ENCODE assay signal across 1 cellular context in the genomic region with DNA sequence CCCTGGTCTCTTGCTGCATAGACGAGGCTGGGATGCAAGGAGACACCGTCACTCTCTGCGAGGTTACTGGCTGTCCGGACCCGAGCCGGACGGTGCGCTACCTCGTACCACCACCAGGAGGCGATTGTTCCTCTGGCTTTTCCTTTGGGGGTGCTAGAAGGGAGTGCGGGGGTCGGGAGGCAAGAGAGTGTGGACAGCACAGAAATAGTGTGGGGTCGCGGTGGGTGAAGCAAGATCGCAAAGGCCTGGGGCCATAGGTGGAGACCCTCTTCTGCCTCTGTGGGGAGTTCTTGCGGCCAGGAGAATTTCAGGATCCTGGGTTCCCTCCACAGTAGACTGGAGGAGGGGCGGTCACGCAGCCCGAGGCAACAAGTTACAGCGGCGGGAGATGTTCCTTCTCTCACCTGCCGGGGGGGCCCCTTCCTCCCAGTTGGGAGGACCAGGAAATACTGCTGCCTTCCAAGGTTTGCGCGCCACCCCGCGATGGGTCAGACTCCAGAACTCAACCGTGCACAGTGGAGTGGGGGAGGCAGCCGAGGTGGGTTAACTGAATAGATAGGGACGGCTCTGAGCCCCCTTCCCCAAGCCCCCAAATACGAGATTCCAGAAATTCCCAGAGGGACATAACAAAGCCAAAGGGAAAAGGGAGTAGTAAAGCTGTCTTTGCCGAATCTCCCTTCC.
TF ChIP-seq lines count a peak whose summit lies in the region.

No MANE protein-coding gene starts in this region.

TF ChIP-seq in GM12878, 131 proteins besides CTCF, POLR2A, EP300 and RAD21:
- TF ChIP-seq POU2F2 (IDR thresholded peaks at IDR 0.05; ENCODE audit: borderline replicate concordance, low read depth, low read length) (peak; percentile 28; the same call in 1 of the 3 replicates), POLR2AphosphoS5 (IDR thresholded peaks at IDR 0.05; ENCODE audit: low read length) (peak; percentile 28; the same call in 1 of the 2 replicates), BACH1 (IDR thresholded peaks at IDR 0.05; ENCODE audit: borderline replicate concordance) (0 out of 2 replicates have a peak, but pooled peaks have one; percentile 38), CREB1 (IDR thresholded peaks at IDR 0.05; ENCODE audit: low read depth) (0 out of 2 replicates have a peak, but pooled peaks have one; percentile 2), EGR1 (IDR thresholded peaks at IDR 0.05; ENCODE audit: borderline replicate concordance in 1 of 2, low read depth in 2 of 2, low read length in 2 of 2) (peak in 1 of 2 experiments; percentile 7; a peak in 1 of 3 replicates), ASH2L (IDR thresholded peaks at IDR 0.05; ENCODE audit: borderline replicate concordance, low read depth) (no peak), NR2C1 (IDR thresholded peaks at IDR 0.05) (no peak), SMC3 (IDR thresholded peaks at IDR 0.05; ENCODE audit: borderline replicate concordance, low read length) (peak; percentile 54; the same call in 1 of the 2 replicates), PML (IDR thresholded peaks at IDR 0.05; ENCODE audit: low read length) (peak; percentile 24; the same call in 1 of the 2 replicates), YY1 (IDR thresholded peaks at IDR 0.05; ENCODE audit: low read depth, low read length) (peak; percentile 43; the same call in 1 of the 2 replicates), RUNX3 (IDR thresholded peaks at IDR 0.05; ENCODE audit: low read length) (0 out of 2 replicates have a peak, but pooled peaks have one; percentile 20), SMAD5 (IDR thresholded peaks at IDR 0.05; ENCODE audit: low read depth) (0 out of 2 replicates have a peak, but pooled peaks have one; percentile 40), IKZF2 (IDR thresholded peaks at IDR 0.05) (peak in 1 of 2 experiments; percentile 11; a peak in 1 of 4 replicates), HDGF (IDR thresholded peaks at IDR 0.05) (0 out of 2 replicates have a peak, but pooled peaks have one; percentile 50), SIX5 (IDR thresholded peaks at IDR 0.05; ENCODE audit: low read depth, low read length, severe bottlenecking) (no peak)
- TF ChIP-seq, protein P1, sequence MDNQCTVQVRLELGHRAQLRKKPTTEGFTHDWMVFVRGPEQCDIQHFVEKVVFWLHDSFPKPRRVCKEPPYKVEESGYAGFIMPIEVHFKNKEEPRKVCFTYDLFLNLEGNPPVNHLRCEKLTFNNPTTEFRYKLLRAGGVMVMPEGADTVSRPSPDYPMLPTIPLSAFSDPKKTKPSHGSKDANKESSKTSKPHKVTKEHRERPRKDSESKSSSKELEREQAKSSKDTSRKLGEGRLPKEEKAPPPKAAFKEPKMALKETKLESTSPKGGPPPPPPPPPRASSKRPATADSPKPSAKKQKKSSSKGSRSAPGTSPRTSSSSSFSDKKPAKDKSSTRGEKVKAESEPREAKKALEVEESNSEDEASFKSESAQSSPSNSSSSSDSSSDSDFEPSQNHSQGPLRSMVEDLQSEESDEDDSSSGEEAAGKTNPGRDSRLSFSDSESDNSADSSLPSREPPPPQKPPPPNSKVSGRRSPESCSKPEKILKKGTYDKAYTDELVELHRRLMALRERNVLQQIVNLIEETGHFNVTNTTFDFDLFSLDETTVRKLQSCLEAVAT (IDR thresholded peaks at IDR 0.05) = 0 out of 2 replicates have a peak, but pooled peaks have one; percentile 19
- TF ChIP-seq, protein P2, sequence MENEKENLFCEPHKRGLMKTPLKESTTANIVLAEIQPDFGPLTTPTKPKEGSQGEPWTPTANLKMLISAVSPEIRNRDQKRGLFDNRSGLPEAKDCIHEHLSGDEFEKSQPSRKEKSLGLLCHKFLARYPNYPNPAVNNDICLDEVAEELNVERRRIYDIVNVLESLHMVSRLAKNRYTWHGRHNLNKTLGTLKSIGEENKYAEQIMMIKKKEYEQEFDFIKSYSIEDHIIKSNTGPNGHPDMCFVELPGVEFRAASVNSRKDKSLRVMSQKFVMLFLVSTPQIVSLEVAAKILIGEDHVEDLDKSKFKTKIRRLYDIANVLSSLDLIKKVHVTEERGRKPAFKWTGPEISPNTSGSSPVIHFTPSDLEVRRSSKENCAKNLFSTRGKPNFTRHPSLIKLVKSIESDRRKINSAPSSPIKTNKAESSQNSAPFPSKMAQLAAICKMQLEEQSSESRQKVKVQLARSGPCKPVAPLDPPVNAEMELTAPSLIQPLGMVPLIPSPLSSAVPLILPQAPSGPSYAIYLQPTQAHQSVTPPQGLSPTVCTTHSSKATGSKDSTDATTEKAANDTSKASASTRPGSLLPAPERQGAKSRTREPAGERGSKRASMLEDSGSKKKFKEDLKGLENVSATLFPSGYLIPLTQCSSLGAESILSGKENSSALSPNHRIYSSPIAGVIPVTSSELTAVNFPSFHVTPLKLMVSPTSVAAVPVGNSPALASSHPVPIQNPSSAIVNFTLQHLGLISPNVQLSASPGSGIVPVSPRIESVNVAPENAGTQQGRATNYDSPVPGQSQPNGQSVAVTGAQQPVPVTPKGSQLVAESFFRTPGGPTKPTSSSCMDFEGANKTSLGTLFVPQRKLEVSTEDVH (IDR thresholded peaks at IDR 0.05; ENCODE audit: low read depth, partially characterized antibody) = peak; percentile 20
- TF ChIP-seq, protein P3, sequence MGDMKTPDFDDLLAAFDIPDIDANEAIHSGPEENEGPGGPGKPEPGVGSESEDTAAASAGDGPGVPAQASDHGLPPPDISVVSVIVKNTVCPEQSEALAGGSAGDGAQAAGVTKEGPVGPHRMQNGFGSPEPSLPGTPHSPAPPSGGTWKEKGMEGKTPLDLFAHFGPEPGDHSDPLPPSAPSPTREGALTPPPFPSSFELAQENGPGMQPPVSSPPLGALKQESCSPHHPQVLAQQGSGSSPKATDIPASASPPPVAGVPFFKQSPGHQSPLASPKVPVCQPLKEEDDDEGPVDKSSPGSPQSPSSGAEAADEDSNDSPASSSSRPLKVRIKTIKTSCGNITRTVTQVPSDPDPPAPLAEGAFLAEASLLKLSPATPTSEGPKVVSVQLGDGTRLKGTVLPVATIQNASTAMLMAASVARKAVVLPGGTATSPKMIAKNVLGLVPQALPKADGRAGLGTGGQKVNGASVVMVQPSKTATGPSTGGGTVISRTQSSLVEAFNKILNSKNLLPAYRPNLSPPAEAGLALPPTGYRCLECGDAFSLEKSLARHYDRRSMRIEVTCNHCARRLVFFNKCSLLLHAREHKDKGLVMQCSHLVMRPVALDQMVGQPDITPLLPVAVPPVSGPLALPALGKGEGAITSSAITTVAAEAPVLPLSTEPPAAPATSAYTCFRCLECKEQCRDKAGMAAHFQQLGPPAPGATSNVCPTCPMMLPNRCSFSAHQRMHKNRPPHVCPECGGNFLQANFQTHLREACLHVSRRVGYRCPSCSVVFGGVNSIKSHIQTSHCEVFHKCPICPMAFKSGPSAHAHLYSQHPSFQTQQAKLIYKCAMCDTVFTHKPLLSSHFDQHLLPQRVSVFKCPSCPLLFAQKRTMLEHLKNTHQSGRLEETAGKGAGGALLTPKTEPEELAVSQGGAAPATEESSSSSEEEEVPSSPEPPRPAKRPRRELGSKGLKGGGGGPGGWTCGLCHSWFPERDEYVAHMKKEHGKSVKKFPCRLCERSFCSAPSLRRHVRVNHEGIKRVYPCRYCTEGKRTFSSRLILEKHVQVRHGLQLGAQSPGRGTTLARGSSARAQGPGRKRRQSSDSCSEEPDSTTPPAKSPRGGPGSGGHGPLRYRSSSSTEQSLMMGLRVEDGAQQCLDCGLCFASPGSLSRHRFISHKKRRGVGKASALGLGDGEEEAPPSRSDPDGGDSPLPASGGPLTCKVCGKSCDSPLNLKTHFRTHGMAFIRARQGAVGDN (IDR thresholded peaks at IDR 0.05) = no peak
